ENCODE assay signal across 41 cellular contexts in genomic region chr11:2439820-2440219, GRCh38. TPM values are rescaled to one million over a fixed set of nuclear protein-coding genes. Genes with fewer than 3 reads are reported as not detected.
"Had no signal": no experiment of that assay in that cellular context is flagged by ENCODE, and none has a peak within 500 bp of the region (broad histone marks: within the 10 kb centered on the region; RNA-seq: fewer than 3 reads in every experiment).

No MANE protein-coding gene starts in this region.

- H3K36me3 ChIP-seq: adrenal gland, ascending aorta, brain microvascular endothelial cell, breast epithelium, cardiac muscle cell had no signal

- H3K36me3 Mint-ChIP-seq: activated naive CD4-positive, alpha-beta T cell treated with anti-CD3 and anti-CD28 coated beads, Interleukin-2, amount 10 ng/mL, durations not matched to agents 7 days and 5 days; activated naive CD4-positive, alpha-beta T cell treated with anti-CD3 and anti-CD28 coated beads, Interleukin-2, amount 50 U/mL, for 24 hours; activated naive CD4-positive, alpha-beta T cell treated with anti-CD3 and anti-CD28 coated beads, Interleukin-2, amount 50 U/mL, for 72 hours; activated naive CD8-positive, alpha-beta T cell; activated naive CD8-positive, alpha-beta T cell treated with anti-CD3 and anti-CD28 coated beads for 36 hours; activated naive CD8-positive, alpha-beta T cell treated with anti-CD3 and anti-CD28 coated beads, Interleukin-2, amount 10 ng/mL, durations not matched to agents 7 days and 5 days; brain had no signal

- H3K4me3 ChIP-seq: adrenal gland, ascending aorta, body of pancreas, breast epithelium, cardiac muscle cell had no signal

- H3K4me1 Mint-ChIP-seq: brain had no signal

- H3K4me3 Mint-ChIP-seq: activated naive CD4-positive, alpha-beta T cell treated with anti-CD3 and anti-CD28 coated beads for 36 hours; activated naive CD4-positive, alpha-beta T cell treated with anti-CD3 and anti-CD28 coated beads, Interleukin-2, amount 10 ng/mL, durations not matched to agents 7 days and 5 days; activated naive CD4-positive, alpha-beta T cell treated with anti-CD3 and anti-CD28 coated beads, Interleukin-2, amount 50 U/mL, for 24 hours; activated naive CD8-positive, alpha-beta T cell; activated naive CD8-positive, alpha-beta T cell treated with anti-CD3 and anti-CD28 coated beads for 36 hours; activated naive CD8-positive, alpha-beta T cell treated with anti-CD3 and anti-CD28 coated beads, Interleukin-2, amount 10 ng/mL, durations not matched to agents 7 days and 5 days; activated naive CD8-positive, alpha-beta T cell treated with anti-CD3 and anti-CD28 coated beads, Interleukin-2, amount 50 U/mL, for 24 hours; activated T-cell treated with anti-CD3 and anti-CD28 coated beads, Interleukin-2, amount 50 U/mL, for 4 hours; activated T-cell treated with anti-CD3 and anti-CD28 coated beads, Interleukin-2, amount 50 U/mL, for 72 hours; activated T-helper 1 cell treated with anti-CD3 and anti-CD28 coated beads, Interleukin-12 subunit alpha, Interleukin-12 subunit beta, Interleukin-2, Interleukin-4 antibody, amounts not matched to agents 30 ng/mL and 10 ng/mL and 1 ng/mL, durations not matched to agents 14 hours and 24 hours and 36 hours; activated T-helper 17 cell treated with anti-CD3 and anti-CD28 coated beads, Interleukin-2, amount 50 U/mL, for 72 hours; brain; central memory CD8-positive, alpha-beta T cell had no signal

- H3K27ac ChIP-seq: adrenal gland, ascending aorta, brain microvascular endothelial cell, breast epithelium, cardiac muscle cell had no signal

- H3K27me3 Mint-ChIP-seq: activated naive CD4-positive, alpha-beta T cell treated with anti-CD3 and anti-CD28 coated beads, Interleukin-2, amount 50 U/mL, for 24 hours; activated naive CD8-positive, alpha-beta T cell; activated naive CD8-positive, alpha-beta T cell treated with anti-CD3 and anti-CD28 coated beads for 36 hours; activated T-helper 17 cell treated with anti-CD3 and anti-CD28 coated beads, Interleukin-2, amount 50 U/mL, for 72 hours; central memory CD8-positive, alpha-beta T cell had no signal

- ATAC-seq: activated naive CD4-positive, alpha-beta T cell treated with anti-CD3 and anti-CD28 coated beads, Interleukin-2, amount 50 U/mL, for 72 hours; activated naive CD8-positive, alpha-beta T cell treated with anti-CD3 and anti-CD28 coated beads, Interleukin-2, amount 50 U/mL, for 24 hours; activated T-cell treated with anti-CD3 and anti-CD28 coated beads, Interleukin-2, amount 50 U/mL, for 4 hours; activated T-cell treated with anti-CD3 and anti-CD28 coated beads, Interleukin-2, amount 50 U/mL, for 72 hours; activated T-helper 17 cell treated with anti-CD3 and anti-CD28 coated beads, Interleukin-2, amount 50 U/mL, for 72 hours; body of pancreas had no signal

- H3K27ac Mint-ChIP-seq: activated naive CD4-positive, alpha-beta T cell treated with anti-CD3 and anti-CD28 coated beads for 36 hours; activated naive CD4-positive, alpha-beta T cell treated with anti-CD3 and anti-CD28 coated beads, Interleukin-2, amount 10 ng/mL, durations not matched to agents 7 days and 5 days; activated naive CD4-positive, alpha-beta T cell treated with anti-CD3 and anti-CD28 coated beads, Interleukin-2, amount 50 U/mL, for 72 hours; activated naive CD8-positive, alpha-beta T cell; activated naive CD8-positive, alpha-beta T cell treated with anti-CD3 and anti-CD28 coated beads for 36 hours; activated naive CD8-positive, alpha-beta T cell treated with anti-CD3 and anti-CD28 coated beads, Interleukin-2, amount 10 ng/mL, durations not matched to agents 7 days and 5 days; activated naive CD8-positive, alpha-beta T cell treated with anti-CD3 and anti-CD28 coated beads, Interleukin-2, amount 50 U/mL, for 24 hours; activated T-cell treated with anti-CD3 and anti-CD28 coated beads, Interleukin-2, amount 50 U/mL, for 72 hours; activated T-helper 1 cell treated with anti-CD3 and anti-CD28 coated beads, Interleukin-12 subunit alpha, Interleukin-12 subunit beta, Interleukin-2, Interleukin-4 antibody, amounts not matched to agents 30 ng/mL and 10 ng/mL and 1 ng/mL, durations not matched to agents 14 hours and 24 hours and 36 hours; activated T-helper 17 cell treated with anti-CD3 and anti-CD28 coated beads, Interleukin-2, amount 50 U/mL, for 72 hours; activated T-helper 2 cell treated with anti-CD3 and anti-CD28 coated beads, Interferon-gamma antibody, Interleukin-2, Interleukin-4, amounts not matched to agents 10 μg/mL and 5 μg/mL and 100 μg/mL, durations not matched to agents 14 hours and 24 hours and 36 hours; brain had no signal

- H3K9me3 Mint-ChIP-seq: activated naive CD4-positive, alpha-beta T cell treated with anti-CD3 and anti-CD28 coated beads for 36 hours; activated naive CD4-positive, alpha-beta T cell treated with anti-CD3 and anti-CD28 coated beads, Interleukin-2, amount 10 ng/mL, durations not matched to agents 7 days and 5 days; activated naive CD4-positive, alpha-beta T cell treated with anti-CD3 and anti-CD28 coated beads, Interleukin-2, amount 50 U/mL, for 24 hours; activated naive CD4-positive, alpha-beta T cell treated with anti-CD3 and anti-CD28 coated beads, Interleukin-2, amount 50 U/mL, for 72 hours; activated naive CD8-positive, alpha-beta T cell treated with anti-CD3 and anti-CD28 coated beads for 36 hours; activated naive CD8-positive, alpha-beta T cell treated with anti-CD3 and anti-CD28 coated beads, Interleukin-2, amount 10 ng/mL, durations not matched to agents 7 days and 5 days; activated naive CD8-positive, alpha-beta T cell treated with anti-CD3 and anti-CD28 coated beads, Interleukin-2, amount 50 U/mL, for 24 hours; activated T-cell treated with anti-CD3 and anti-CD28 coated beads, Interleukin-2, amount 50 U/mL, for 4 hours; activated T-cell treated with anti-CD3 and anti-CD28 coated beads, Interleukin-2, amount 50 U/mL, for 72 hours; activated T-helper 1 cell treated with anti-CD3 and anti-CD28 coated beads, Interleukin-12 subunit alpha, Interleukin-12 subunit beta, Interleukin-2, Interleukin-4 antibody, amounts not matched to agents 30 ng/mL and 10 ng/mL and 1 ng/mL, durations not matched to agents 14 hours and 24 hours and 36 hours; activated T-helper 17 cell treated with anti-CD3 and anti-CD28 coated beads, Interleukin-2, amount 50 U/mL, for 72 hours; activated T-helper 2 cell treated with anti-CD3 and anti-CD28 coated beads, Interferon-gamma antibody, Interleukin-2, Interleukin-4, amounts not matched to agents 10 μg/mL and 5 μg/mL and 100 μg/mL, durations not matched to agents 14 hours and 24 hours and 36 hours; central memory CD8-positive, alpha-beta T cell had no signal

- DNase-seq: activated effector memory CD4-positive, alpha-beta T cell treated with anti-CD3 and anti-CD28 coated beads, Interleukin-2, amount 50 U/mL, for 16 hours; activated effector memory CD4-positive, alpha-beta T cell treated with Interleukin-2 at 50 U/mL for 16 hours; activated gamma-delta T cell; activated gamma-delta T cell treated with Interleukin-2 at 50 U/mL for 16 hours; activated naive CD4-positive, alpha-beta T cell; activated naive CD4-positive, alpha-beta T cell treated with anti-CD3 and anti-CD28 coated beads for 36 hours; activated naive CD4-positive, alpha-beta T cell treated with anti-CD3 and anti-CD28 coated beads, Interleukin-2, amount 10 ng/mL, durations not matched to agents 7 days and 5 days; activated naive CD4-positive, alpha-beta T cell treated with anti-CD3 and anti-CD28 coated beads, Interleukin-2, amount 50 U/mL, for 16 hours; activated naive CD4-positive, alpha-beta T cell treated with Interleukin-2 at 50 U/mL for 16 hours; activated naive CD8-positive, alpha-beta T cell treated with anti-CD3 and anti-CD28 coated beads for 36 hours; activated naive CD8-positive, alpha-beta T cell treated with anti-CD3 and anti-CD28 coated beads, Interleukin-2, amount 10 ng/mL, durations not matched to agents 7 days and 5 days; activated naive CD8-positive, alpha-beta T cell treated with anti-CD3 and anti-CD28 coated beads, Interleukin-2, amount 50 U/mL, for 24 hours; activated T-cell treated with anti-CD3 and anti-CD28 coated beads, Interleukin-2, amount 50 U/mL, for 4 hours; activated T-cell treated with anti-CD3 and anti-CD28 coated beads, Interleukin-2, amount 50 U/mL, for 48 hours; activated T-cell treated with anti-CD3 and anti-CD28 coated beads, Interleukin-2, amount 50 U/mL, for 72 hours; amniotic stem cell; amygdala; anterior cingulate cortex; body of pancreas; brain microvascular endothelial cell; caudate nucleus; central memory CD4-positive, alpha-beta T cell; cerebellar nuclear complex had no signal

- FAIRE-seq: astrocyte, bronchial epithelial cell, colon had no signal

- H3K27me3 ChIP-seq: adrenal gland, ascending aorta, body of pancreas had no signal

- H3K4me1 ChIP-seq: ascending aorta, breast epithelium had no signal

- H3K9me3 ChIP-seq: adrenal gland, ascending aorta, body of pancreas, breast epithelium had no signal

RNA-seq across cellular contexts. Expression of gene TRPM5, which starts 4.5 kb away (rescaled TPM):
- total RNA-seq: activated naive CD4-positive, alpha-beta T cell treated with anti-CD3 and anti-CD28 coated beads for 36 hours; activated naive CD4-positive, alpha-beta T cell treated with anti-CD3 and anti-CD28 coated beads, Interleukin-2, amount 50 U/mL, for 72 hours; activated naive CD8-positive, alpha-beta T cell treated with anti-CD3 and anti-CD28 coated beads for 36 hours; activated naive CD8-positive, alpha-beta T cell treated with anti-CD3 and anti-CD28 coated beads, Interleukin-2, amount 10 ng/mL, durations not matched to agents 7 days and 5 days; activated T-cell treated with anti-CD3 and anti-CD28 coated beads, Interleukin-2, amount 50 U/mL, for 4 hours; activated T-helper 1 cell treated with anti-CD3 and anti-CD28 coated beads, Interleukin-12 subunit alpha, Interleukin-12 subunit beta, Interleukin-2, Interleukin-4 antibody, amounts not matched to agents 30 ng/mL and 10 ng/mL and 1 ng/mL, durations not matched to agents 14 hours and 24 hours and 36 hours; activated T-helper 17 cell treated with anti-CD3 and anti-CD28 coated beads, Interleukin-2, amount 50 U/mL, for 72 hours; activated T-helper 2 cell treated with anti-CD3 and anti-CD28 coated beads, Interferon-gamma antibody, Interleukin-2, Interleukin-4, amounts not matched to agents 10 μg/mL and 5 μg/mL and 100 μg/mL, durations not matched to agents 14 hours and 24 hours and 36 hours; aorta; ascending aorta; astrocyte; breast epithelium; bronchial epithelial cell; cardiac septum; chondrocyte had no signal

RNA-seq across cellular contexts. Expression of gene KCNQ1, which starts 5.0 kb away (rescaled TPM):
- total RNA-seq: astrocyte, chondrocyte had no signal
